8 cellular contexts compared by ENCODE assay signal in genomic region chr3:13420051-13420816, GRCh38. TPM values are rescaled to one million over a fixed set of nuclear protein-coding genes. Genes with fewer than 3 reads are reported as not detected.
DNase-seq lines count a peak whose midpoint lies in the region; ATAC-seq and TF ChIP-seq lines count a peak whose summit lies in the region.

TSS of gene NUP210 (minus strand) at chr3:13420322. CDS start at chr3:13420226, 96 bp downstream.

- POLR2A ChIA-PET in CD8-positive, alpha-beta T cell (lab: Charles Lee), result interaction anchor here (0.8 to 7.0 kb wide), 8 partner anchors 9 to 74 kb away, joined by 3 to 47 read pairs (median 6); partner anchors contain the start of gene HDAC11

- peak within 1 kb of the TSS; percentile 98 for H3K27ac Mint-ChIP-seq in CD8-positive, alpha-beta T cell
- H3K27ac Mint-ChIP-seq in activated naive CD4-positive, alpha-beta T cell treated with anti-CD3 and anti-CD28 coated beads for 36 hours, result peak within 1 kb of the TSS; percentile 98

- H3K36me3 ChIP-seq in CD8-positive, alpha-beta T cell (ENCODE audit: insufficient read depth, low read length), result no peaks in the 10 kb centered on the region
- peaks cover 23% of the 10 kb centered on the region for H3K36me3 ChIP-seq in OCI-LY3 (replicated peaks; ENCODE audit: low read depth, low read length)

- peak within 1 kb of the TSS; percentile 84 for H3K4me3 ChIP-seq in CD8-positive, alpha-beta T cell (ENCODE audit: low read depth, low read length)
- H3K4me3 ChIP-seq in OCI-LY3 (ENCODE audit: low read length) (peak within 1 kb of the TSS; percentile 89), iPS-18c (ENCODE audit: insufficient read depth, low read depth, low read length) (peak within 1 kb of the TSS; percentile 71)

- peaks cover 35% of the 10 kb centered on the region for H4K20me1 ChIP-seq in OCI-LY3 (ENCODE audit: insufficient read depth, low read length)

- peak within 1 kb of the TSS; percentile 96 for H3K9ac ChIP-seq in OCI-LY3 (ENCODE audit: low read length)

- H3K9me3 Mint-ChIP-seq in CD8-positive, alpha-beta T cell, result no peaks in the 10 kb centered on the region
- H3K9me3 Mint-ChIP-seq in activated naive CD4-positive, alpha-beta T cell treated with anti-CD3 and anti-CD28 coated beads for 36 hours, result no peaks in the 10 kb centered on the region

- H3K9me3 ChIP-seq in CD8-positive, alpha-beta T cell (ENCODE audit: low read length), result no peaks in the 10 kb centered on the region
- no peaks in the 10 kb centered on the region for H3K9me3 ChIP-seq in OCI-LY3 (ENCODE audit: insufficient read depth, low read length)
- H3K9me3 ChIP-seq in iPS-18c (ENCODE audit: control insufficient read depth, insufficient read depth, low read length), result peaks cover 2% of the 10 kb centered on the region

- no peak for TF ChIP-seq CTCF in CD8-positive, alpha-beta T cell (IDR thresholded peaks at IDR 0.05)
- TF ChIP-seq CTCF in OCI-LY3 (IDR thresholded peaks at IDR 0.05; ENCODE audit: low read depth, low read length), result no peak

- intact Hi-C loops in CD8-positive, alpha-beta T cell (cut with DNase I, micrococcal nuclease), result no loop called here
- intact Hi-C loops in activated naive CD4-positive, alpha-beta T cell treated with anti-CD3 and anti-CD28 coated beads for 36 hours (cut with micrococcal nuclease), result loop anchor here (1.0 to 10.0 kb wide), 6 partner anchors 8 to 1775 kb away; partner anchors contain the start of genes HDAC11, LSM3, RAF1 and VGLL4

- no peak for ATAC-seq in CD8-positive, alpha-beta T cell
- peak; percentile 51 for ATAC-seq in HG03439 (IDR thresholded peaks at IDR 0.05; ENCODE audit: unreplicated experiment)

- no peaks in the 10 kb centered on the region for H3K27me3 ChIP-seq in CD8-positive, alpha-beta T cell (ENCODE audit: insufficient read depth, low read length)
- H3K27me3 ChIP-seq in OCI-LY3 (ENCODE audit: low read depth, low read length), result no peaks in the 10 kb centered on the region

- peaks cover 72% of the 10 kb centered on the region for H3K4me1 Mint-ChIP-seq in CD8-positive, alpha-beta T cell (ENCODE audit: low read depth)
- peaks cover 70% of the 10 kb centered on the region for H3K4me1 Mint-ChIP-seq in activated naive CD4-positive, alpha-beta T cell treated with anti-CD3 and anti-CD28 coated beads for 36 hours (ENCODE audit: low read depth)

- H3K36me3 Mint-ChIP-seq in CD8-positive, alpha-beta T cell, result peaks cover 13% of the 10 kb centered on the region
- H3K36me3 Mint-ChIP-seq in activated naive CD4-positive, alpha-beta T cell treated with anti-CD3 and anti-CD28 coated beads for 36 hours (ENCODE audit: low read depth), result peaks cover 35% of the 10 kb centered on the region

- H3K79me2 ChIP-seq in OCI-LY3 (ENCODE audit: low read length), result peaks cover 56% of the 10 kb centered on the region

- H3K4me2 ChIP-seq in OCI-LY3 (ENCODE audit: low read length), result peak within 1 kb of the TSS; percentile 99

- peaks cover 50% of the 10 kb centered on the region for H3K4me1 ChIP-seq in CD8-positive, alpha-beta T cell (ENCODE audit: insufficient read depth, low read length)
- H3K4me1 ChIP-seq in OCI-LY3 (ENCODE audit: low read length), result peaks cover 51% of the 10 kb centered on the region

- peak within 1 kb of the TSS; percentile 84 for H3K27ac ChIP-seq in CD8-positive, alpha-beta T cell (ENCODE audit: low read depth, low read length)
- peak within 1 kb of the TSS; percentile 86 for H3K27ac ChIP-seq in OCI-LY3 (ENCODE audit: low read length)

- no peaks in the 10 kb centered on the region for H3K27me3 Mint-ChIP-seq in CD8-positive, alpha-beta T cell (ENCODE audit: low read depth)
- H3K27me3 Mint-ChIP-seq in activated naive CD4-positive, alpha-beta T cell treated with anti-CD3 and anti-CD28 coated beads for 36 hours (ENCODE audit: low read depth), result no peaks in the 10 kb centered on the region

- peak within 1 kb of the TSS; percentile 96 for H3K4me3 Mint-ChIP-seq in CD8-positive, alpha-beta T cell
- peak within 1 kb of the TSS; percentile 93 for H3K4me3 Mint-ChIP-seq in activated naive CD4-positive, alpha-beta T cell treated with anti-CD3 and anti-CD28 coated beads for 36 hours

- CTCF ChIA-PET in CD8-positive, alpha-beta T cell (lab: Charles Lee), result interaction anchor here (1.1 to 10.6 kb wide), 6 partner anchors 8 to 328 kb away, joined by 3 to 117 read pairs (median 5); no protein-coding TSS in a partner anchor
- CTCF ChIA-PET in activated naive CD4-positive, alpha-beta T cell treated with anti-CD3 and anti-CD28 coated beads for 36 hours (lab: Charles Lee), result interaction anchor here (6.8 kb wide), 1 partner anchor 32 kb away, joined by 72 read pairs; no protein-coding TSS in a partner anchor

- DNase-seq in CD8-positive, alpha-beta T cell, result peak in 6 of 7 experiments; percentile 32 to 74 (median 51)
- DNase-seq in GM19240 (ENCODE audit: insufficient read length, low spot score) (peak; percentile 70), pons (ENCODE audit: low spot score) (no peak)
- DNase-seq in activated naive CD4-positive, alpha-beta T cell treated with anti-CD3 and anti-CD28 coated beads for 36 hours, result peak; percentile 68
- peak; percentile 27 to 72 for DNase-seq in stimulated activated CD4-positive, alpha-beta T cell treated with anti-CD3 and anti-CD28 coated beads, Interleukin-1b, Interleukin-23, amount 100 ng/mL, for 4 hours (ENCODE audit: low read depth in 2 of 2)

- peak within 1 kb of the TSS; percentile 87 for H2AFZ ChIP-seq in OCI-LY3 (ENCODE audit: low read depth, low read length)

RNA-seq across cellular contexts. Expression of gene NUP210, which starts in this region (rescaled TPM):
- total RNA-seq in CD8-positive, alpha-beta T cell, result 10 to 100 TPM; 80.6 to 82.6 TPM
- total RNA-seq in activated naive CD4-positive, alpha-beta T cell treated with anti-CD3 and anti-CD28 coated beads for 36 hours, result 100 to 1,000 TPM; 148 TPM
